ENCODE assay signal across 1 cellular context in the genomic region with DNA sequence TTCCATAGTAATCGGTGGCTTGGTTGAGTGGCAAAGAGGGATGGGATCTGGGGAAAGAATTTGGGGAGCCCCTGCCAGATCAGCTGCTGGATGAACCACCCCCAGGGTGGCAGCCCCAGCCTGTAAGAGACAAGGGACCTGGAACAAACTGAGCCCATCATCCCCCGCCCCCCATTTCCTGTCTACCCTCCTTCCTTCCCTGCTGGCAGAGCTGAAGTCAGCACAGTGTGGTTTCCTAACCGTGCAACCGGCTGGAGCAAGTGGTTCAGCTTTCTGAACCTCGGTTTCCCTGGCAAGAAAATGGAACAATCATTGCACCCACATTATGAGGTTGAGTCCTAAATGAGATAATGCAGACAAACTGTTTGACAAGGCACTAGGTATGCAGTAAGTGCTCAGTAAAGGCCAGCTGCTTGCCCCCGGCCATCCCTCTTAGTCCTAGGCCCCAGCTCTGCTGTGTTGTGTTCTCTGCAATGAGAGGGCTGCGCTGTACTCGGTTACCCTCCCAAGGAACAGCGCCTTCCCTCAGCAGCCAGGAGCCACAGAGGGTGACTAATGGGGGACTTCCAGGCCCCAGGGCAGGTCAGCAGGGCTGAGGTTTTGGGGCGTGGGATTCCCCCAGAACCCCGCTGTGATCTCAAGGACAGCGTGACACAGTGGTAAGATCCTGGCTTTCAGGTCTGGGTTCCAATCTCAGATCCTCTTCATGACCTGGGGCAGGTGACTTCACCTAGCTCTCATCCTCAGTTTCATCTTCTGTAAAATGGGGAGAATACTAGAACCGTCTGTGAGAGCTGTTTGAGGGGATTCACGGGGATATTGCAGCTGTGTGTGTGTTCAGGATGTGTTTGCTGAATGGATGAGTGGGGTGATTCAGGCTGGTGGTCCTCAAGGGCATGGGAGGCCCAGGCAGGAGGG.
TF ChIP-seq lines count a peak whose summit lies in the region.

No MANE protein-coding gene starts in this region.

TF ChIP-seq in WTC11, 78 proteins besides CTCF, POLR2A, EP300 and RAD21 (continued from another document):
- TF ChIP-seq, protein P1, sequence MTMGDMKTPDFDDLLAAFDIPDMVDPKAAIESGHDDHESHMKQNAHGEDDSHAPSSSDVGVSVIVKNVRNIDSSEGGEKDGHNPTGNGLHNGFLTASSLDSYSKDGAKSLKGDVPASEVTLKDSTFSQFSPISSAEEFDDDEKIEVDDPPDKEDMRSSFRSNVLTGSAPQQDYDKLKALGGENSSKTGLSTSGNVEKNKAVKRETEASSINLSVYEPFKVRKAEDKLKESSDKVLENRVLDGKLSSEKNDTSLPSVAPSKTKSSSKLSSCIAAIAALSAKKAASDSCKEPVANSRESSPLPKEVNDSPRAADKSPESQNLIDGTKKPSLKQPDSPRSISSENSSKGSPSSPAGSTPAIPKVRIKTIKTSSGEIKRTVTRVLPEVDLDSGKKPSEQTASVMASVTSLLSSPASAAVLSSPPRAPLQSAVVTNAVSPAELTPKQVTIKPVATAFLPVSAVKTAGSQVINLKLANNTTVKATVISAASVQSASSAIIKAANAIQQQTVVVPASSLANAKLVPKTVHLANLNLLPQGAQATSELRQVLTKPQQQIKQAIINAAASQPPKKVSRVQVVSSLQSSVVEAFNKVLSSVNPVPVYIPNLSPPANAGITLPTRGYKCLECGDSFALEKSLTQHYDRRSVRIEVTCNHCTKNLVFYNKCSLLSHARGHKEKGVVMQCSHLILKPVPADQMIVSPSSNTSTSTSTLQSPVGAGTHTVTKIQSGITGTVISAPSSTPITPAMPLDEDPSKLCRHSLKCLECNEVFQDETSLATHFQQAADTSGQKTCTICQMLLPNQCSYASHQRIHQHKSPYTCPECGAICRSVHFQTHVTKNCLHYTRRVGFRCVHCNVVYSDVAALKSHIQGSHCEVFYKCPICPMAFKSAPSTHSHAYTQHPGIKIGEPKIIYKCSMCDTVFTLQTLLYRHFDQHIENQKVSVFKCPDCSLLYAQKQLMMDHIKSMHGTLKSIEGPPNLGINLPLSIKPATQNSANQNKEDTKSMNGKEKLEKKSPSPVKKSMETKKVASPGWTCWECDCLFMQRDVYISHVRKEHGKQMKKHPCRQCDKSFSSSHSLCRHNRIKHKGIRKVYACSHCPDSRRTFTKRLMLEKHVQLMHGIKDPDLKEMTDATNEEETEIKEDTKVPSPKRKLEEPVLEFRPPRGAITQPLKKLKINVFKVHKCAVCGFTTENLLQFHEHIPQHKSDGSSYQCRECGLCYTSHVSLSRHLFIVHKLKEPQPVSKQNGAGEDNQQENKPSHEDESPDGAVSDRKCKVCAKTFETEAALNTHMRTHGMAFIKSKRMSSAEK (CRISPR knock-in tag; IDR thresholded peaks at IDR 0.05; ENCODE audit: borderline replicate concordance): no peak
- TF ChIP-seq, protein P2, sequence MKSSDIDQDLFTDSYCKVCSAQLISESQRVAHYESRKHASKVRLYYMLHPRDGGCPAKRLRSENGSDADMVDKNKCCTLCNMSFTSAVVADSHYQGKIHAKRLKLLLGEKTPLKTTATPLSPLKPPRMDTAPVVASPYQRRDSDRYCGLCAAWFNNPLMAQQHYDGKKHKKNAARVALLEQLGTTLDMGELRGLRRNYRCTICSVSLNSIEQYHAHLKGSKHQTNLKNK (CRISPR knock-in tag; IDR thresholded peaks at IDR 0.05): no peak
- TF ChIP-seq SP1 (CRISPR knock-in tag; conservative IDR thresholded peaks at IDR 0.05) (no peak), MYBL2 (CRISPR knock-in tag; IDR thresholded peaks at IDR 0.05) (no peak), NFE2L1 (CRISPR knock-in tag; IDR thresholded peaks at IDR 0.05) (no peak), NFATC4 (CRISPR knock-in tag; IDR thresholded peaks at IDR 0.05) (no peak)
- TF ChIP-seq, protein P3, sequence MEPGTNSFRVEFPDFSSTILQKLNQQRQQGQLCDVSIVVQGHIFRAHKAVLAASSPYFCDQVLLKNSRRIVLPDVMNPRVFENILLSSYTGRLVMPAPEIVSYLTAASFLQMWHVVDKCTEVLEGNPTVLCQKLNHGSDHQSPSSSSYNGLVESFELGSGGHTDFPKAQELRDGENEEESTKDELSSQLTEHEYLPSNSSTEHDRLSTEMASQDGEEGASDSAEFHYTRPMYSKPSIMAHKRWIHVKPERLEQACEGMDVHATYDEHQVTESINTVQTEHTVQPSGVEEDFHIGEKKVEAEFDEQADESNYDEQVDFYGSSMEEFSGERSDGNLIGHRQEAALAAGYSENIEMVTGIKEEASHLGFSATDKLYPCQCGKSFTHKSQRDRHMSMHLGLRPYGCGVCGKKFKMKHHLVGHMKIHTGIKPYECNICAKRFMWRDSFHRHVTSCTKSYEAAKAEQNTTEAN (CRISPR knock-in tag; IDR thresholded peaks at IDR 0.05): no peak
- TF ChIP-seq, protein P4, sequence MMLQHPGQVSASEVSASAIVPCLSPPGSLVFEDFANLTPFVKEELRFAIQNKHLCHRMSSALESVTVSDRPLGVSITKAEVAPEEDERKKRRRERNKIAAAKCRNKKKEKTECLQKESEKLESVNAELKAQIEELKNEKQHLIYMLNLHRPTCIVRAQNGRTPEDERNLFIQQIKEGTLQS (CRISPR knock-in tag; conservative IDR thresholded peaks at IDR 0.05): no peak
- TF ChIP-seq, protein P5, sequence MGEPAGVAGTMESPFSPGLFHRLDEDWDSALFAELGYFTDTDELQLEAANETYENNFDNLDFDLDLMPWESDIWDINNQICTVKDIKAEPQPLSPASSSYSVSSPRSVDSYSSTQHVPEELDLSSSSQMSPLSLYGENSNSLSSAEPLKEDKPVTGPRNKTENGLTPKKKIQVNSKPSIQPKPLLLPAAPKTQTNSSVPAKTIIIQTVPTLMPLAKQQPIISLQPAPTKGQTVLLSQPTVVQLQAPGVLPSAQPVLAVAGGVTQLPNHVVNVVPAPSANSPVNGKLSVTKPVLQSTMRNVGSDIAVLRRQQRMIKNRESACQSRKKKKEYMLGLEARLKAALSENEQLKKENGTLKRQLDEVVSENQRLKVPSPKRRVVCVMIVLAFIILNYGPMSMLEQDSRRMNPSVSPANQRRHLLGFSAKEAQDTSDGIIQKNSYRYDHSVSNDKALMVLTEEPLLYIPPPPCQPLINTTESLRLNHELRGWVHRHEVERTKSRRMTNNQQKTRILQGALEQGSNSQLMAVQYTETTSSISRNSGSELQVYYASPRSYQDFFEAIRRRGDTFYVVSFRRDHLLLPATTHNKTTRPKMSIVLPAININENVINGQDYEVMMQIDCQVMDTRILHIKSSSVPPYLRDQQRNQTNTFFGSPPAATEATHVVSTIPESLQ (CRISPR knock-in tag; IDR thresholded peaks at IDR 0.05): no peak
- TF ChIP-seq, protein P6, sequence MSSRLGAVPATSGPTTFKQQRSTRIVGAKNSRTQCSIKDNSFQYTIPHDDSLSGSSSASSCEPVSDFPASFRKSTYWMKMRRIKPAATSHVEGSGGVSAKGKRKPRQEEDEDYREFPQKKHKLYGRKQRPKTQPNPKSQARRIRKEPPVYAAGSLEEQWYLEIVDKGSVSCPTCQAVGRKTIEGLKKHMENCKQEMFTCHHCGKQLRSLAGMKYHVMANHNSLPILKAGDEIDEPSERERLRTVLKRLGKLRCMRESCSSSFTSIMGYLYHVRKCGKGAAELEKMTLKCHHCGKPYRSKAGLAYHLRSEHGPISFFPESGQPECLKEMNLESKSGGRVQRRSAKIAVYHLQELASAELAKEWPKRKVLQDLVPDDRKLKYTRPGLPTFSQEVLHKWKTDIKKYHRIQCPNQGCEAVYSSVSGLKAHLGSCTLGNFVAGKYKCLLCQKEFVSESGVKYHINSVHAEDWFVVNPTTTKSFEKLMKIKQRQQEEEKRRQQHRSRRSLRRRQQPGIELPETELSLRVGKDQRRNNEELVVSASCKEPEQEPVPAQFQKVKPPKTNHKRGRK (CRISPR knock-in tag; IDR thresholded peaks at IDR 0.05; ENCODE audit: borderline replicate concordance): no peak
